In genomic region chr5:59038169-59039002, GRCh38 we compare ENCODE assay signal across 8 cellular contexts.
DNase-seq lines count a peak whose midpoint lies in the region; ATAC-seq and TF ChIP-seq lines count a peak whose summit lies in the region.

No MANE protein-coding gene starts in this region.

- H3K4me3 ChIP-seq in AG04450 (ENCODE audit: low read depth, low read length) = peak overlapping the region; percentile 92
- peak overlapping the region; percentile 68 for H3K4me3 ChIP-seq in WERI-Rb-1 (ENCODE audit: low read depth, low read length)
- H3K4me3 ChIP-seq in heart right ventricle = peak overlapping the region; percentile 51 to 87 (median 78)
- H3K4me3 ChIP-seq in skeletal muscle cell (ENCODE audit: low read depth, low read length) = peak overlapping the region; percentile 91

- no peak for DNase-seq in AG04450 (ENCODE audit: low read depth, low spot score)
- DNase-seq in WERI-Rb-1 = peak; percentile 23
- peak in 1 of 2 donors; percentile 14 for DNase-seq in heart right ventricle
- no peak for DNase-seq in skeletal muscle cell (ENCODE audit: low read depth)
- no peak for DNase-seq in NCI-H128 (lab: John Stamatoyannopoulos, UW; ENCODE audit: unreplicated experiment)
- no peak for DNase-seq in SHP77 treated with DMSO at 0.1 percent for 48 hours (lab: John Stamatoyannopoulos, UW)
- no peak for DNase-seq in superior temporal gyrus (ENCODE audit: extremely low spot score)

- TF ChIP-seq CTCF in AG04450 (IDR thresholded peaks at IDR 0.05; ENCODE audit: low read depth, low read length) (no peak), WERI-Rb-1 (IDR thresholded peaks at IDR 0.05; ENCODE audit: low read depth, low read length) (no peak), heart right ventricle (IDR thresholded peaks at IDR 0.05) (peak in 2 of 9 donors; percentile 10 to 20)

- POLR2A ChIA-PET in AG04450 (lab: Yijun Ruan, JAX) = interaction anchor here (0.7 to 1.5 kb wide), 2 partner anchors 42 to 90 kb away, joined by 3 to 11 read pairs; no protein-coding TSS in a partner anchor

- CTCF ChIA-PET in AG04450 (lab: Charles Lee) = interaction anchor here (1.4 kb wide), 1 partner anchor 136 kb away, joined by 8 read pairs; no protein-coding TSS in a partner anchor

- peaks cover 3 to 80% (median 55%) of the 10 kb centered on the region in 9 donors for H3K4me1 ChIP-seq in heart right ventricle

- H3K36me3 ChIP-seq in WERI-Rb-1 (no peaks in the 10 kb centered on the region), heart right ventricle (no peaks in the 10 kb centered on the region)

- H3K27me3 ChIP-seq in AG04450 (ENCODE audit: control insufficient read depth, insufficient read depth, low read length) (no peaks in the 10 kb centered on the region), WERI-Rb-1 (ENCODE audit: insufficient read depth, low read depth, severe bottlenecking) (peaks cover 9% of the 10 kb centered on the region), heart right ventricle (no peaks in the 10 kb centered on the region)

- H3K27ac ChIP-seq in AG04450 (ENCODE audit: low read depth, low read length) = peak overlapping the region; percentile 74
- H3K27ac ChIP-seq in WERI-Rb-1 = no peak overlapping the region
- peak overlapping the region; percentile 20 to 95 (median 78) for H3K27ac ChIP-seq in heart right ventricle

- intact Hi-C loops in heart right ventricle (cut with DNase I) = loop anchor here in 8 of 10 donors (1.0 to 10.0 kb wide), 9 partner anchors 86 to 316 kb away; no protein-coding TSS in a partner anchor

- peak; percentile 6 for ATAC-seq in GM21526 (IDR thresholded peaks at IDR 0.05; ENCODE audit: low FRiP score, unreplicated experiment)
- ATAC-seq in heart right ventricle = peak in 7 of 8 donors; percentile 6 to 50 (median 40)

- WGBS in heart right ventricle, 2 donors = 22 to 25% methylated on average over 13 of the region's 13 CpGs

- no peaks in the 10 kb centered on the region; the same call in 1 of the 2 replicates for H3K9me3 ChIP-seq in AG04450 (ENCODE audit: control insufficient read depth, insufficient read depth, low read length)
- no peaks in the 10 kb centered on the region for H3K9me3 ChIP-seq in WERI-Rb-1 (ENCODE audit: severe bottlenecking)
- no peaks in the 10 kb centered on the region for H3K9me3 ChIP-seq in heart right ventricle
